13 cellular contexts compared by ENCODE assay signal in the genomic region with DNA sequence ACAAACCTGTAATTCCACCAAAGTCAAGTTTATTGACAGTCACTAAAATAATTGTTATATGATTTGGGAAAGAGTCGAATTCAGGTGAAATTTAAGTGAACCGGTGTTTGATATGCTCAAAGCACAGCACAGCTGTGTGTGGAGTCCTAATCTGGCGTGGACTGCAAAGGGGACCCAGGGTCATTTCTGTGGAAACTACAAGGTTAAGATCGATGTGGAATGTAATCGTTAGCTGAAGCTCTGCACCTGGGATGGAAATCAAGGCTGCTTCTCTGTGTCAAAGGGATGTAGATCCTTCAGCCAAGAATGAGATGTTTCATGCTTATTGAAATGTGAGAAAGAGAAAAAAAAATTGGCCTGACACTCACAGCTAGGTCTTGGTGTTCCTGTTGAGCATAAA. TPM values are rescaled to one million over a fixed set of nuclear protein-coding genes. Genes with fewer than 3 reads are reported as not detected.
A peak's percentile ranks its signal among the peaks of the same experiment; 100 is the strongest.
DNase-seq lines count a peak whose midpoint lies in the region; ATAC-seq and TF ChIP-seq lines count a peak whose summit lies in the region.
"Had no signal": no experiment of that assay in that cellular context is flagged by ENCODE, and none has a peak within 500 bp of the region (broad histone marks: within the 10 kb centered on the region; RNA-seq: fewer than 3 reads in every experiment).

No MANE protein-coding gene starts in this region.

- H3K27ac Mint-ChIP-seq in T-helper 1 cell treated with Interleukin-12 subunit alpha and Interleukin-12 subunit beta and Interleukin-4 antibody, amounts not matched to agents 30 μg/mL and 1 μg/mL, for 36 hours = peak overlapping the region; percentile 94
- H3K27ac Mint-ChIP-seq in Calu3 (ENCODE audit: unreplicated experiment) = peak overlapping the region; percentile 56
- peak overlapping the region; percentile 29 for H3K27ac Mint-ChIP-seq in activated naive CD8-positive, alpha-beta T cell
- H3K27ac Mint-ChIP-seq in natural killer cell treated with Interleukin-12 subunit alpha and Interleukin-12 subunit beta and Interleukin-15 and Interleukin-18, amount 100 ng/mL, for 72 hours = peak overlapping the region; percentile 68 to 84

- H3K36me3 Mint-ChIP-seq in T-helper 1 cell treated with Interleukin-12 subunit alpha and Interleukin-12 subunit beta and Interleukin-4 antibody, amounts not matched to agents 30 μg/mL and 1 μg/mL, for 36 hours (ENCODE audit: low read depth) = peaks cover 4% of the 10 kb centered on the region
- peaks cover 36% of the 10 kb centered on the region for H3K36me3 Mint-ChIP-seq in Calu3 (ENCODE audit: insufficient read depth, unreplicated experiment)
- H3K36me3 Mint-ChIP-seq in activated naive CD8-positive, alpha-beta T cell = no peaks in the 10 kb centered on the region
- no peaks in the 10 kb centered on the region for H3K36me3 Mint-ChIP-seq in natural killer cell treated with Interleukin-12 subunit alpha and Interleukin-12 subunit beta and Interleukin-15 and Interleukin-18, amount 100 ng/mL, for 72 hours

- H3K4me1 Mint-ChIP-seq in T-helper 1 cell treated with Interleukin-12 subunit alpha and Interleukin-12 subunit beta and Interleukin-4 antibody, amounts not matched to agents 30 μg/mL and 1 μg/mL, for 36 hours (ENCODE audit: low read depth) = peaks cover 22% of the 10 kb centered on the region
- no peaks in the 10 kb centered on the region for H3K4me1 Mint-ChIP-seq in Calu3 (ENCODE audit: low read depth, unreplicated experiment)
- H3K4me1 Mint-ChIP-seq in activated naive CD8-positive, alpha-beta T cell (ENCODE audit: low read depth) = peaks cover 18% of the 10 kb centered on the region
- H3K4me1 Mint-ChIP-seq in natural killer cell treated with Interleukin-12 subunit alpha and Interleukin-12 subunit beta and Interleukin-15 and Interleukin-18, amount 100 ng/mL, for 72 hours (ENCODE audit: low read depth in 2 of 2) = peaks cover 13 to 23% of the 10 kb centered on the region in 2 donors

- no peaks in the 10 kb centered on the region for H3K9me3 Mint-ChIP-seq in T-helper 1 cell treated with Interleukin-12 subunit alpha and Interleukin-12 subunit beta and Interleukin-4 antibody, amounts not matched to agents 30 μg/mL and 1 μg/mL, for 36 hours
- no peaks in the 10 kb centered on the region for H3K9me3 Mint-ChIP-seq in Calu3 (ENCODE audit: low read depth, unreplicated experiment)
- H3K9me3 Mint-ChIP-seq in activated naive CD8-positive, alpha-beta T cell (ENCODE audit: low read depth) = no peaks in the 10 kb centered on the region
- no peaks in the 10 kb centered on the region for H3K9me3 Mint-ChIP-seq in natural killer cell treated with Interleukin-12 subunit alpha and Interleukin-12 subunit beta and Interleukin-15 and Interleukin-18, amount 100 ng/mL, for 72 hours

- BruUV-seq in Calu3 (replicated peaks; lab: Mats Ljungman, UMichigan) = no TSS peak

- intact Hi-C loops in Calu3 (cut with micrococcal nuclease; ENCODE audit: unreplicated experiment) = no loop called here

- TF ChIP-seq CTCF in Calu3 (IDR thresholded peaks at IDR 0.05; ENCODE audit: unreplicated experiment) = no peak

- peaks cover 5% of the 10 kb centered on the region for H3K27me3 Mint-ChIP-seq in T-helper 1 cell treated with Interleukin-12 subunit alpha and Interleukin-12 subunit beta and Interleukin-4 antibody, amounts not matched to agents 30 μg/mL and 1 μg/mL, for 36 hours (ENCODE audit: low read depth)
- H3K27me3 Mint-ChIP-seq in Calu3 (ENCODE audit: unreplicated experiment) = no peaks in the 10 kb centered on the region
- H3K27me3 Mint-ChIP-seq in activated naive CD8-positive, alpha-beta T cell = no peaks in the 10 kb centered on the region
- peaks cover 0 to 2% of the 10 kb centered on the region in 2 donors for H3K27me3 Mint-ChIP-seq in natural killer cell treated with Interleukin-12 subunit alpha and Interleukin-12 subunit beta and Interleukin-15 and Interleukin-18, amount 100 ng/mL, for 72 hours

- DNase-seq in T-helper 1 cell (no peak), Calu3 (no peak), RKO (ENCODE audit: low spot score) (no peak), NCI-H2029 (lab: John Stamatoyannopoulos, UW) (no peak), activated gamma-delta T cell (lab: John Stamatoyannopoulos, UW) (no peak)
- DNase-seq in natural killer cell treated with Interleukin-12 subunit alpha and Interleukin-12 subunit beta and Interleukin-15 and Interleukin-18, amount 100 ng/mL, for 72 hours (ENCODE audit: low spot score) = no peak
- DNase-seq: amniotic stem cell; NCI-H2081; spleen; stimulated activated naive CD4-positive, alpha-beta T cell treated with Interleukin-2 at 50 U/mL for 16 hours had no signal

- H3K4me3 Mint-ChIP-seq in T-helper 1 cell treated with Interleukin-12 subunit alpha and Interleukin-12 subunit beta and Interleukin-4 antibody, amounts not matched to agents 30 μg/mL and 1 μg/mL, for 36 hours = peak overlapping the region; percentile 80
- H3K4me3 Mint-ChIP-seq in Calu3 (ENCODE audit: low read depth, unreplicated experiment) = peak overlapping the region; percentile 59
- H3K4me3 Mint-ChIP-seq in activated naive CD8-positive, alpha-beta T cell = peak overlapping the region; percentile 75
- peak overlapping the region; percentile 76 for H3K4me3 Mint-ChIP-seq in natural killer cell treated with Interleukin-12 subunit alpha and Interleukin-12 subunit beta and Interleukin-15 and Interleukin-18, amount 100 ng/mL, for 72 hours

- ATAC-seq in natural killer cell treated with Interleukin-12 subunit alpha and Interleukin-12 subunit beta and Interleukin-15 and Interleukin-18, amount 100 ng/mL, for 72 hours = no peak
- ATAC-seq: left colon had no signal

- CTCF ChIA-PET in Calu3 (lab: Charles Lee) = interaction anchor here (0.6 kb wide), 1 partner anchor 107 kb away, joined by 3 read pairs; no protein-coding TSS in a partner anchor

RNA-seq across cellular contexts. Expression of gene ELP6, which starts 1.6 kb away (rescaled TPM):
- 23.4 and 23.6 TPM in 2 replicates for total RNA-seq in Calu3 (2022)
- total RNA-seq in natural killer cell treated with Interleukin-12 subunit alpha and Interleukin-12 subunit beta and Interleukin-15 and Interleukin-18, amount 100 ng/mL, for 72 hours = 10 to 100 TPM; 44.5 to 75.0 TPM

RNA-seq across cellular contexts. Expression of gene SCAP, which starts 39.4 kb away (rescaled TPM):
- 67.6 and 74.2 TPM in 2 replicates for total RNA-seq in Calu3 (2022)
- total RNA-seq in natural killer cell treated with Interleukin-12 subunit alpha and Interleukin-12 subunit beta and Interleukin-15 and Interleukin-18, amount 100 ng/mL, for 72 hours = 100 to 1,000 TPM in 1 of 2 donors, 10 to 100 TPM in 1; 51.1 to 111 TPM

Comparison
In these comparisons a context has a peak if more than half of its experiments do, and no peak if none do; other contexts are left out.
1. H3K27ac Mint-ChIP-seq: peak in every context shown above with its lines; median percentile 94 in T-helper 1 cell treated with Interleukin-12 subunit alpha and Interleukin-12 subunit beta and Interleukin-4 antibody, amounts not matched to agents 30 μg/mL and 1 μg/mL, for 36 hours; 76 in natural killer cell treated with Interleukin-12 subunit alpha and Interleukin-12 subunit beta and Interleukin-15 and Interleukin-18, amount 100 ng/mL, for 72 hours; 56 in Calu3; 29 in activated naive CD8-positive, alpha-beta T cell.